In the genomic region with DNA sequence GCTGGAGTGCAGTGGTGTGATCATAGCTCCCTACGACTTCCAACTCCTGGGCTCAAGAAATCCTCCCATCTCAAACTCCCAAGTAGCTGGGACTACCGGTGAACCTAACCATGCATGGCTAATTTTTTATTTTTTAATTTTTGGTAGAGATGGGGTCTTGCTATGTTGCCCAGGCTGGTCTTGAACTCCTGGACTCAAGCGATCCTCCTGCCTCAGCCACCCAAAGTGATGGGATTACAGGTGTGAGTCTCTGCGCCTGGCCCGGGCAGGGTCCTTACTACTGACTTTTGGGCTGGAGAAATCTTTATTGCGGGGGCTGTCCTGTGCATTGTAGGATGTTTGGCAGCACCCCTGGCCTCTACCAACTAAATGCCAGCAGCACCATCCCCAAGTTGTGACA, we compare ENCODE assay signal across 10 cellular contexts.
"Had no signal": no experiment of that assay in that cellular context is flagged by ENCODE, and none has a peak within 500 bp of the region (broad histone marks: within the 10 kb centered on the region; RNA-seq: fewer than 3 reads in every experiment).

No MANE protein-coding gene starts in this region.

- H3K9ac ChIP-seq: KMS-11 had no signal

- FAIRE-seq: H1, H54, HepG2 had no signal

- H3K9me3 Mint-ChIP-seq: GM23338, HFFc6 had no signal

- H3K4me3 Mint-ChIP-seq: GM23338, H9, HFFc6 had no signal

- H3K27ac Mint-ChIP-seq: GM23338, H9 had no signal

- ATAC-seq: GM23338, HepG2 had no signal

- H3K4me2 ChIP-seq: GM23338, KMS-11 had no signal

- H3K27ac ChIP-seq: KMS-11 had no signal

- H2AFZ ChIP-seq: GM23338 had no signal

- H3K4me3 ChIP-seq: GM23338 had no signal

- H3K4me1 Mint-ChIP-seq: GM23338 had no signal

- DNase-seq: H9, HCEC 1CT, HFFc6, Karpas-422, KBM-7 had no signal
